ENCODE assay signal across 10 cellular contexts in genomic region chr16:67406111-67406593, GRCh38. TPM values are rescaled to one million over a fixed set of nuclear protein-coding genes. Genes with fewer than 3 reads are reported as not detected.
A peak's percentile ranks its signal among the peaks of the same experiment; 100 is the strongest.
DNase-seq lines count a peak whose midpoint lies in the region; ATAC-seq and TF ChIP-seq lines count a peak whose summit lies in the region.
"Had no signal": no experiment of that assay in that cellular context is flagged by ENCODE, and none has a peak within 500 bp of the region (broad histone marks: within the 10 kb centered on the region; RNA-seq: fewer than 3 reads in every experiment).

No MANE protein-coding gene starts in this region.

- intact Hi-C loops in esophagus muscularis mucosa (cut with DNase I), result no loop called here

- no peak for DNase-seq in SJCRH30
- DNase-seq in esophagus muscularis mucosa (ENCODE audit: extremely low spot score), result no peak
- peak in 1 of 2 donors; percentile 68 for DNase-seq in upper lobe of left lung
- DNase-seq in H4 (ENCODE audit: low spot score), result no peak
- DNase-seq in NCI-H526 treated with DMSO at 0.1 percent for 48 hours (lab: John Stamatoyannopoulos, UW), result no peak
- no peak for DNase-seq in activated T-cell treated with anti-CD3 and anti-CD28 coated beads for 4 hours
- DNase-seq: DMS53, right lobe of liver had no signal

- H3K27me3 ChIP-seq in SJCRH30 (no peaks in the 10 kb centered on the region), esophagus muscularis mucosa (no peaks in the 10 kb centered on the region), mucosa of rectum (ENCODE audit: control insufficient read depth in 2 of 2, insufficient read depth in 2 of 2, low read length in 2 of 2) (no peaks in the 10 kb centered on the region), upper lobe of left lung (no peaks in the 10 kb centered on the region)
- H3K27me3 ChIP-seq: right lobe of liver had no signal

- H3K36me3 ChIP-seq in SJCRH30 (no peaks in the 10 kb centered on the region), esophagus muscularis mucosa (peaks cover 0 to 23% (median 0%) of the 10 kb centered on the region in 4 donors), mucosa of rectum (ENCODE audit: control insufficient read depth in 2 of 2, insufficient read depth in 2 of 2, low read length in 2 of 2) (no peaks in the 10 kb centered on the region), upper lobe of left lung (no peaks in the 10 kb centered on the region)
- H3K36me3 ChIP-seq: right lobe of liver had no signal

- TF ChIP-seq POLR2A in esophagus muscularis mucosa (IDR thresholded peaks at IDR 0.05; ENCODE audit: low read depth), result no peak
- TF ChIP-seq POLR2A in upper lobe of left lung (IDR thresholded peaks at IDR 0.05), result no peak

- TF ChIP-seq EP300 in esophagus muscularis mucosa (IDR thresholded peaks at IDR 0.05), result no peak
- no peak for TF ChIP-seq EP300 in upper lobe of left lung (IDR thresholded peaks at IDR 0.05)

- peak in 1 of 2 donors; percentile 80 for ATAC-seq in upper lobe of left lung (ENCODE audit: low FRiP score in 2 of 2)
- ATAC-seq: activated CD4-positive, CD25-positive, alpha-beta regulatory T cell treated with anti-CD3 and anti-CD28 coated beads, Interleukin-2, amount 50 U/mL, for 24 hours had no signal

- no peak overlapping the region for H3K9ac ChIP-seq in mucosa of rectum (ENCODE audit: low read depth in 1 of 2, low read length in 2 of 2)

- H3K9me3 ChIP-seq in SJCRH30 (replicated peaks), result no peaks in the 10 kb centered on the region
- no peaks in the 10 kb centered on the region for H3K9me3 ChIP-seq in esophagus muscularis mucosa
- H3K9me3 ChIP-seq in mucosa of rectum (ENCODE audit: control insufficient read depth in 2 of 2, low read length in 2 of 2), result no peaks in the 10 kb centered on the region
- H3K9me3 ChIP-seq in upper lobe of left lung, result no peaks in the 10 kb centered on the region
- H3K9me3 ChIP-seq: right lobe of liver had no signal

- H3K27ac ChIP-seq in SJCRH30, result peak overlapping the region; percentile 36
- H3K27ac ChIP-seq in esophagus muscularis mucosa (replicated peaks in 1 of 4), result peak overlapping the region; percentile 15 to 73 (median 70)
- H3K27ac ChIP-seq in mucosa of rectum (ENCODE audit: low read depth in 2 of 2, low read length in 2 of 2), result peak overlapping the region; percentile 40 to 52
- H3K27ac ChIP-seq in upper lobe of left lung, result peak overlapping the region; percentile 24 to 84 (median 54)
- H3K27ac ChIP-seq: right lobe of liver had no signal

- H3K4me3 ChIP-seq in SJCRH30, result no peak overlapping the region
- H3K4me3 ChIP-seq in esophagus muscularis mucosa, result no peak overlapping the region
- H3K4me3 ChIP-seq in mucosa of rectum (ENCODE audit: low read length in 2 of 2), result no peak overlapping the region
- no peak overlapping the region for H3K4me3 ChIP-seq in upper lobe of left lung
- H3K4me3 ChIP-seq: right lobe of liver had no signal

- H3K4me1 ChIP-seq in SJCRH30 (peaks cover 10% of the 10 kb centered on the region), esophagus muscularis mucosa (peaks cover 17 to 22% (median 20%) of the 10 kb centered on the region in 4 donors), mucosa of rectum (ENCODE audit: control insufficient read depth in 2 of 2, insufficient read depth in 2 of 2, low read length in 2 of 2) (peaks cover 14 to 31% of the 10 kb centered on the region in 2 donors), upper lobe of left lung (peaks cover 9 to 21% (median 15%) of the 10 kb centered on the region in 4 donors)
- H3K4me1 ChIP-seq: right lobe of liver had no signal

- TF ChIP-seq CTCF in esophagus muscularis mucosa (IDR thresholded peaks at IDR 0.05) (no peak), upper lobe of left lung (IDR thresholded peaks at IDR 0.05) (no peak)

- WGBS in esophagus muscularis mucosa, result 74% methylated on average over 11 of the region's 15 CpGs
- WGBS in upper lobe of left lung, 2 donors, result 89 to 95% methylated on average over 13 to 15 of the region's 15 CpGs

RNA-seq across cellular contexts. Expression of gene ZDHHC1, which starts 10.1 kb away (rescaled TPM):
- 0.10 TPM in 1 of 2 replicates, not detected in the other for total RNA-seq in SJCRH30 (2014; rRNA removed; shearing (Covaris generic))
- total RNA-seq in esophagus muscularis mucosa (10 to 100 TPM; 11.6 to 27.5 (median 20.8) TPM), upper lobe of left lung (10 to 100 TPM; 14.7 to 49.2 (median 21.4) TPM)
- 3.0 and 3.2 TPM in 2 replicates for total RNA-seq in H4 (2014; rRNA removed; shearing (Covaris generic))

RNA-seq across cellular contexts. Expression of gene TPPP3, which starts 12.9 kb away (rescaled TPM):
- 34.6 and 38.3 TPM in 2 replicates for total RNA-seq in SJCRH30 (2014; rRNA removed; shearing (Covaris generic))
- total RNA-seq in esophagus muscularis mucosa (100 to 1,000 TPM in 1 of 4 donors, 10 to 100 TPM in 3; 32.0 to 116 (median 41.3) TPM), upper lobe of left lung (100 to 1,000 TPM in 4 of 6 donors, 10 to 100 TPM in 2; 40.0 to 167 (median 112) TPM)
- not detected in 2 replicates for total RNA-seq in H4 (2014; rRNA removed; shearing (Covaris generic))

RNA-seq across cellular contexts. Expression of gene HSD11B2, which starts 24.8 kb away (rescaled TPM):
- 0.61 and 1.1 TPM in 2 replicates for total RNA-seq in SJCRH30 (2014; rRNA removed; shearing (Covaris generic))
- total RNA-seq in esophagus muscularis mucosa, result 1 to 10 TPM in 2 of 4 donors, under 1 TPM in 1, not detected in 1; 0.42 to 2.2 (median 1.1) TPM
- total RNA-seq in upper lobe of left lung, result 1 to 10 TPM in 5 of 6 donors, under 1 TPM in 1; 0.78 to 5.0 (median 1.6) TPM
- 0.10 TPM in 1 of 2 replicates, not detected in the other for total RNA-seq in H4 (2014; rRNA removed; shearing (Covaris generic))

Comparison
In these comparisons a context has a peak if more than half of its experiments do, and no peak if none do; other contexts are left out.
1. RNA of gene TPPP3, which starts 12.9 kb away (total RNA-seq): 40.0 to 167 TPM in upper lobe of left lung, 32.0 to 116 TPM in esophagus muscularis mucosa and 34.6 to 38.3 TPM in SJCRH30; not detected in H4; every median in the first group is over 10 times any median in the second.
2. Peak in every context shown above with its lines, with median percentiles within 50 percentile points of each other: H3K27ac ChIP-seq.